20 cellular contexts compared by ENCODE assay signal in genomic region chr14:104805941-104806624, GRCh38. TPM values are rescaled to one million over a fixed set of nuclear protein-coding genes. Genes with fewer than 3 reads are reported as not detected.
DNase-seq lines count a peak whose midpoint lies in the region; ATAC-seq and TF ChIP-seq lines count a peak whose summit lies in the region.
"Had no signal": no experiment of that assay in that cellular context is flagged by ENCODE, and none has a peak within 500 bp of the region (broad histone marks: within the 10 kb centered on the region; RNA-seq: fewer than 3 reads in every experiment).

No MANE protein-coding gene starts in this region.

- CTCF ChIA-PET in Calu3 (lab: Charles Lee): interaction anchor here (0.6 kb wide), 1 partner anchor 1277 kb away, joined by 7 read pairs; the partner anchor contains the start of gene TRMT61A

- H3K9me3 Mint-ChIP-seq in T-helper 2 cell treated with Interferon-gamma antibody and Interleukin-4, amounts not matched to agents 5 μg/mL and 100 μg/mL, for 36 hours: peaks cover 6% of the 10 kb centered on the region
- H3K9me3 Mint-ChIP-seq in Calu3 (ENCODE audit: low read depth, unreplicated experiment): no peaks in the 10 kb centered on the region
- no peaks in the 10 kb centered on the region for H3K9me3 Mint-ChIP-seq in osteocyte (ENCODE audit: unreplicated experiment)
- H3K9me3 Mint-ChIP-seq: activated B cell treated with CpG ODN at 0.5 μM for 24 hours; CD4-positive, alpha-beta T cell had no signal

- no peak for DNase-seq in T-helper 2 cell treated with Interferon-gamma antibody and Interleukin-4, amounts not matched to agents 5 μg/mL and 100 μg/mL, for 36 hours (ENCODE audit: low spot score)
- no peak for DNase-seq in T-helper 2 cell
- no peak for DNase-seq in Calu3
- no peak for DNase-seq in osteocyte (ENCODE audit: extremely low spot score, unreplicated experiment)
- no peak for DNase-seq in NCI-H1436 (lab: John Stamatoyannopoulos, UW)
- no peak for DNase-seq in putamen (ENCODE audit: low spot score)
- DNase-seq: activated B cell treated with CpG ODN at 0.5 μM for 24 hours; activated CD4-positive, alpha-beta T cell treated with anti-CD3 and anti-CD28 coated beads, Interleukin-2, amount 50 U/mL, for 48 hours; activated gamma-delta T cell; CD4-positive, alpha-beta T cell; cerebellar nuclear complex; effector CD4-positive, alpha-beta T cell; NCI-H1694; SHP77; testis had no signal

- no peak overlapping the region for H3K4me3 Mint-ChIP-seq in T-helper 2 cell treated with Interferon-gamma antibody and Interleukin-4, amounts not matched to agents 5 μg/mL and 100 μg/mL, for 36 hours
- H3K4me3 Mint-ChIP-seq in Calu3 (ENCODE audit: low read depth, unreplicated experiment) (no peak overlapping the region), osteocyte (ENCODE audit: unreplicated experiment) (no peak overlapping the region)
- H3K4me3 Mint-ChIP-seq: activated B cell treated with CpG ODN at 0.5 μM for 24 hours; CD4-positive, alpha-beta T cell had no signal

- H3K36me3 Mint-ChIP-seq in T-helper 2 cell treated with Interferon-gamma antibody and Interleukin-4, amounts not matched to agents 5 μg/mL and 100 μg/mL, for 36 hours (ENCODE audit: low read depth): no peaks in the 10 kb centered on the region
- H3K36me3 Mint-ChIP-seq in Calu3 (ENCODE audit: insufficient read depth, unreplicated experiment) (peaks cover 11% of the 10 kb centered on the region), osteocyte (ENCODE audit: unreplicated experiment) (no peaks in the 10 kb centered on the region)

- no peak for ATAC-seq in GM18517 (IDR thresholded peaks at IDR 0.05; ENCODE audit: unreplicated experiment)
- ATAC-seq: gastroesophageal sphincter had no signal

- peak overlapping the region; percentile 35 for H3K27ac Mint-ChIP-seq in T-helper 2 cell treated with Interferon-gamma antibody and Interleukin-4, amounts not matched to agents 5 μg/mL and 100 μg/mL, for 36 hours
- H3K27ac Mint-ChIP-seq in Calu3 (ENCODE audit: unreplicated experiment) (peak overlapping the region; percentile 73), osteocyte (ENCODE audit: unreplicated experiment) (peak overlapping the region; percentile 63)
- H3K27ac Mint-ChIP-seq: activated B cell treated with CpG ODN at 0.5 μM for 24 hours; CD4-positive, alpha-beta T cell had no signal

- no peaks in the 10 kb centered on the region for H3K27me3 Mint-ChIP-seq in T-helper 2 cell treated with Interferon-gamma antibody and Interleukin-4, amounts not matched to agents 5 μg/mL and 100 μg/mL, for 36 hours (ENCODE audit: low read depth)
- H3K27me3 Mint-ChIP-seq in Calu3 (ENCODE audit: unreplicated experiment): no peaks in the 10 kb centered on the region
- no peaks in the 10 kb centered on the region for H3K27me3 Mint-ChIP-seq in osteocyte (ENCODE audit: unreplicated experiment)
- H3K27me3 Mint-ChIP-seq: activated B cell treated with CpG ODN at 0.5 μM for 24 hours; CD4-positive, alpha-beta T cell had no signal

- 0 out of 2 replicates have a peak overlapping the region, but pooled peaks have one; percentile 10 for H3K27ac ChIP-seq in VCaP
- H3K27ac ChIP-seq: ovary, right lobe of liver, testis had no signal

- TF ChIP-seq CTCF in Calu3 (IDR thresholded peaks at IDR 0.05; ENCODE audit: unreplicated experiment): no peak
- TF ChIP-seq CTCF in VCaP (conservative IDR thresholded peaks at IDR 0.05): no peak
- TF ChIP-seq CTCF in osteocyte (IDR thresholded peaks at IDR 0.05): no peak

- peaks cover 2% of the 10 kb centered on the region for H3K4me1 Mint-ChIP-seq in T-helper 2 cell treated with Interferon-gamma antibody and Interleukin-4, amounts not matched to agents 5 μg/mL and 100 μg/mL, for 36 hours (ENCODE audit: low read depth)
- H3K4me1 Mint-ChIP-seq in Calu3 (ENCODE audit: low read depth, unreplicated experiment) (no peaks in the 10 kb centered on the region), osteocyte (ENCODE audit: unreplicated experiment) (peaks cover 37% of the 10 kb centered on the region)

- no TSS peak for BruUV-seq in Calu3 (replicated peaks; lab: Mats Ljungman, UMichigan)

- intact Hi-C loops in Calu3 (cut with micrococcal nuclease; ENCODE audit: unreplicated experiment): no loop called here

RNA-seq across cellular contexts. Expression of gene ZBTB42, which starts 5.2 kb away (rescaled TPM):
- total RNA-seq in Calu3 (2022) (11.8 and 13.9 TPM in 2 replicates), osteocyte (2.7 and 3.1 TPM in 2 replicates)

RNA-seq across cellular contexts. Expression of gene AKT1, which starts 10.5 kb away (rescaled TPM):
- 118 and 120 TPM in 2 replicates for total RNA-seq in Calu3 (2022)
- total RNA-seq in osteocyte: 157 and 160 TPM in 2 replicates

RNA-seq across cellular contexts. Expression of gene SIVA1, which starts 53.1 kb away (rescaled TPM):
- total RNA-seq in Calu3 (2022) (72.3 and 73.3 TPM in 2 replicates), osteocyte (50.1 and 52.3 TPM in 2 replicates)

RNA-seq across cellular contexts. Expression of gene CEP170B, which starts 59.0 kb away (rescaled TPM):
- 60.2 and 67.6 TPM in 2 replicates for total RNA-seq in Calu3 (2022)
- 26.4 and 26.5 TPM in 2 replicates for total RNA-seq in osteocyte
